ENCODE assay signal across 13 cellular contexts in genomic region chr13:85896516-85897450, GRCh38.
A peak's percentile ranks its signal among the peaks of the same experiment; 100 is the strongest.
DNase-seq lines count a peak whose midpoint lies in the region; ATAC-seq and TF ChIP-seq lines count a peak whose summit lies in the region.
"Had no signal": no experiment of that assay in that cellular context is flagged by ENCODE, and none has a peak within 500 bp of the region (broad histone marks: within the 10 kb centered on the region; RNA-seq: fewer than 3 reads in every experiment).

No MANE protein-coding gene starts in this region.

- CTCF ChIA-PET in HCT116 (lab: Charles Lee): no interaction called here

- no peak overlapping the region for H3K9ac ChIP-seq in HCT116 (ENCODE audit: low read length)
- H3K9ac ChIP-seq: BLaER1 treated with 17β-estradiol and CSF1 and Interleukin-3, amounts not matched to agents 10 nM and 100 nM had no signal

- ATAC-seq in HCT116: no peak
- ATAC-seq in HG03108 (IDR thresholded peaks at IDR 0.05; ENCODE audit: unreplicated experiment): no peak
- ATAC-seq: left lung had no signal

- in situ Hi-C loops in SK-MEL-5 (cut with HindIII; ENCODE audit: low pct_unique_long_range_greater_than_20kb, low sequenced_read_pairs): no loop called here

- no TSS peak for BruUV-seq in HCT116 (replicated peaks; lab: Mats Ljungman, UMichigan)

- DNase-seq in AML-193 (lab: John Stamatoyannopoulos, UW): peak; percentile 19 to 25
- no peak for DNase-seq in HCT116 (ENCODE audit: low read depth, low spot score)
- peak; percentile 48 for DNase-seq in SK-MEL-5 (ENCODE audit: low read depth, low spot score)
- DNase-seq in iPS-NIHi11 (ENCODE audit: low spot score): peak; percentile 17
- DNase-seq in NCI-H1092 (lab: John Stamatoyannopoulos, UW): no peak
- DNase-seq in activated CD4-positive, alpha-beta T cell treated with anti-CD3 and anti-CD28 coated beads for 48 hours: no peak
- no peak for DNase-seq in adrenal gland
- DNase-seq: activated CD4-positive, alpha-beta T cell treated with anti-CD3 and anti-CD28 coated beads for 1 hour; central memory CD4-positive, alpha-beta T cell; left lung; NCI-H187 had no signal

- H3K4me3 ChIP-seq in HCT116 (replicated peaks in 1 of 2; ENCODE audit: low read depth in 1 of 2, low read length in 2 of 2) (no peak overlapping the region), adrenal gland (no peak overlapping the region)
- H3K4me3 ChIP-seq: BLaER1 treated with 17β-estradiol and CSF1 and Interleukin-3, amounts not matched to agents 10 nM and 100 nM; left lung had no signal

- no peak for TF ChIP-seq RAD21 in HCT116 (IDR thresholded peaks at IDR 0.05; ENCODE audit: low read depth)

- no peak overlapping the region for H3K4me2 ChIP-seq in HCT116 (ENCODE audit: low read length)
- H3K4me2 ChIP-seq: BLaER1 treated with 17β-estradiol and CSF1 and Interleukin-3, amounts not matched to agents 10 nM and 100 nM had no signal

- H3K36me3 ChIP-seq in HCT116 (ENCODE audit: control insufficient read depth in 1 of 2, insufficient read depth in 2 of 2, low read length in 2 of 2): no peaks in the 10 kb centered on the region
- H3K36me3 ChIP-seq in adrenal gland (replicated peaks in 1 of 2): no peaks in the 10 kb centered on the region
- H3K36me3 ChIP-seq: BLaER1 treated with 17β-estradiol and CSF1 and Interleukin-3, amounts not matched to agents 10 nM and 100 nM; left lung had no signal

- H3K79me2 ChIP-seq in HCT116 (ENCODE audit: insufficient read depth, low read length): no peaks in the 10 kb centered on the region

- H3K9me3 ChIP-seq in HCT116 (ENCODE audit: control insufficient read depth in 1 of 2, insufficient read depth in 1 of 2, low read depth in 1 of 2, low read length in 2 of 2): no peaks in the 10 kb centered on the region
- no peaks in the 10 kb centered on the region for H3K9me3 ChIP-seq in adrenal gland (replicated peaks in 1 of 3)
- H3K9me3 ChIP-seq: BLaER1 treated with 17β-estradiol and CSF1 and Interleukin-3, amounts not matched to agents 10 nM and 100 nM; left lung had no signal

- H3K9me2 ChIP-seq in HCT116 (ENCODE audit: insufficient read depth): no peaks in the 10 kb centered on the region

- RAD21 ChIA-PET in HCT116 (lab: Charles Lee; ENCODE audit: low non-redundant PET in 1 of 2, low total read pairs in 2 of 2, uncharacterized antibody in 2 of 2, unreplicated experiment in 2 of 2): no interaction called here

- intact Hi-C loops in HCT116 (cut with micrococcal nuclease): no loop called here
- intact Hi-C loops in adrenal gland (cut with DNase I): no loop called here

- POLR2A ChIA-PET in HCT116 (lab: Charles Lee): no interaction called here

- WGBS in adrenal gland, 4 donors: 72 to 84% (median 79%) methylated on average over 3 of the region's 3 CpGs

- no peak for TF ChIP-seq POLR2A in HCT116 (IDR thresholded peaks at IDR 0.05; ENCODE audit: borderline replicate concordance, extremely low read depth, insufficient read depth, insufficient read length)
- TF ChIP-seq POLR2A in adrenal gland (IDR thresholded peaks at IDR 0.05): no peak

- H3K27ac ChIP-seq in HCT116 (ENCODE audit: low read depth, low read length) (no peak overlapping the region), adrenal gland (no peak overlapping the region)
- H3K27ac ChIP-seq: BLaER1 treated with 17β-estradiol and CSF1 and Interleukin-3, amounts not matched to agents 10 nM and 100 nM; left lung had no signal

- H3K4me1 ChIP-seq in HCT116 (ENCODE audit: control insufficient read depth in 1 of 2, insufficient read depth in 2 of 2, low read length in 2 of 2) (no peaks in the 10 kb centered on the region), adrenal gland (replicated peaks in 1 of 2) (no peaks in the 10 kb centered on the region)
- H3K4me1 ChIP-seq: BLaER1 treated with 17β-estradiol and CSF1 and Interleukin-3, amounts not matched to agents 10 nM and 100 nM; left lung had no signal

- H3K27me3 ChIP-seq in HCT116 (ENCODE audit: insufficient read depth, low read length) (no peaks in the 10 kb centered on the region), adrenal gland (no peaks in the 10 kb centered on the region)
- H3K27me3 ChIP-seq: BLaER1 treated with 17β-estradiol and CSF1 and Interleukin-3, amounts not matched to agents 10 nM and 100 nM; left lung had no signal

- no peaks in the 10 kb centered on the region for H4K20me1 ChIP-seq in HCT116 (ENCODE audit: insufficient read depth)
- H4K20me1 ChIP-seq: BLaER1 treated with 17β-estradiol and CSF1 and Interleukin-3, amounts not matched to agents 10 nM and 100 nM had no signal

- H2AFZ ChIP-seq in HCT116 (ENCODE audit: low read depth, low read length, poor library complexity, severe bottlenecking): no peak overlapping the region

- peak in 2 of 3 experiments; percentile 20 to 31; a peak in 3 of 6 replicates for TF ChIP-seq CTCF in HCT116 (IDR thresholded peaks at IDR 0.05 in 2 of 3, conservative IDR thresholded peaks at IDR 0.05 in 1 of 3; ENCODE audit: borderline replicate concordance in 1 of 3, insufficient read depth in 1 of 3, low read depth in 2 of 3, low read length in 2 of 3)
- TF ChIP-seq CTCF in adrenal gland (IDR thresholded peaks at IDR 0.05): no peak

TF ChIP-seq in HCT116, 20 proteins besides CTCF, POLR2A, EP300 and RAD21:
- TF ChIP-seq SRF (IDR thresholded peaks at IDR 0.05; ENCODE audit: low read depth) (no peak), ZNF274 (IDR thresholded peaks at IDR 0.05; ENCODE audit: low read depth, low read length) (no peak), EZH2 (IDR thresholded peaks at IDR 0.05) (no peak), CEBPB (IDR thresholded peaks at IDR 0.05; ENCODE audit: low read depth) (no peak), EGR1 (IDR thresholded peaks at IDR 0.05; ENCODE audit: low read depth) (no peak), FOSL1 (IDR thresholded peaks at IDR 0.05; ENCODE audit: low read depth) (no peak)
TF ChIP-seq in HCT116: peak in this region for 0.

Comparison
In these comparisons a context has a peak if more than half of its experiments do, and no peak if none do; other contexts are left out.
1. DNase-seq: peak in AML-193 (2 of 2), SK-MEL-5 (single experiment) and iPS-NIHi11 (single experiment); none in HCT116 (single experiment), NCI-H1092 (single experiment), activated CD4-positive, alpha-beta T cell treated with anti-CD3 and anti-CD28 coated beads for 48 hours (single experiment) and adrenal gland (0 of 7).
2. CTCF ChIP-seq: peak in HCT116 (2 of 3); none in adrenal gland (0 of 6).